In the genomic region with DNA sequence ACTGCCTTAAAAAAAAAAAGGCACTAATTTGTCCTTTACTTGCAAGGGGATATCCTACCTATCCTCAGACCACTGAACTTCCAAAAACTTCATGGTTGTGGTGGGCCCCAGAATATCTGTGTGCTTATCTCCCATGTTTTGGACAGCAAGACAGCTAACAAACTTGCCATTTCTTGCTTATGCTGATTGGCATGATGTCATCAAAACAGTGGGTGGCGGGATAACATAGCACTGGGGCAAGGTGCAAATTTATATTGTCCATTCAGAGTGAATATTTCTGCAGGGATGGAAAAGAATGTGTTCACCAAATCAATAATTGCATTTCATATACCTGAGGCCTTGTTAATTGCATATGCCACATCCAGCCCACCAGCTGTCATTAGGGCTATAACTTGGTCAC, we compare ENCODE assay signal across 6 cellular contexts.
"Had no signal": no experiment of that assay in that cellular context is flagged by ENCODE, and none has a peak within 500 bp of the region (broad histone marks: within the 10 kb centered on the region; RNA-seq: fewer than 3 reads in every experiment).

No MANE protein-coding gene starts in this region.

- H3K4me2 ChIP-seq: KMS-11 had no signal

- H3K27ac ChIP-seq: HL-60, KMS-11 had no signal

- H3K9ac ChIP-seq: KMS-11 had no signal

- ATAC-seq: K562 had no signal

- H3K4me3 ChIP-seq: K562 had no signal

- DNase-seq: KBM-7, KG1 had no signal

- FAIRE-seq: HTR-8/SVneo, K562 had no signal
